1 cellular context compared by ENCODE assay signal in the genomic region with DNA sequence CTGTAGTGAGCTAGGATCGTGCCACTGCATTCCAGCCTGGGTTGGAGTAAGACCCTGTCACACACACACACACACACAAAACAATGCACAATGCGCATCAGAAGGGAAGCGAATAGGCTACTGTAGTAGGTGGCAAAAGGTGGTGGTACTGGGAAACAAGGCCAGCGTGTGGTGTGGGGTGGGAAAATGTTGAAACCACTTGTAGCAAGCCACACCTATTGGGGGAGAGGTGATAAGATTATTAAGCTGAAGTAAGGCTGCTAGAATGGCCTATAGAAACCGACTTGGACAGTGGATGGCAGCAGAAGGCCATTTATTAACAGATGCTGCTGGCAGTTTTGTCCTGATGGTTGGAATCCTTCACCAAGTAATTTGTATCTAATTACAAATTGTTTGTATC.
TF ChIP-seq lines count a peak whose summit lies in the region.

No MANE protein-coding gene starts in this region.

TF ChIP-seq in K562, 482 proteins besides CTCF, POLR2A, EP300 and RAD21 (continued from another document):
- TF ChIP-seq, protein P1, sequence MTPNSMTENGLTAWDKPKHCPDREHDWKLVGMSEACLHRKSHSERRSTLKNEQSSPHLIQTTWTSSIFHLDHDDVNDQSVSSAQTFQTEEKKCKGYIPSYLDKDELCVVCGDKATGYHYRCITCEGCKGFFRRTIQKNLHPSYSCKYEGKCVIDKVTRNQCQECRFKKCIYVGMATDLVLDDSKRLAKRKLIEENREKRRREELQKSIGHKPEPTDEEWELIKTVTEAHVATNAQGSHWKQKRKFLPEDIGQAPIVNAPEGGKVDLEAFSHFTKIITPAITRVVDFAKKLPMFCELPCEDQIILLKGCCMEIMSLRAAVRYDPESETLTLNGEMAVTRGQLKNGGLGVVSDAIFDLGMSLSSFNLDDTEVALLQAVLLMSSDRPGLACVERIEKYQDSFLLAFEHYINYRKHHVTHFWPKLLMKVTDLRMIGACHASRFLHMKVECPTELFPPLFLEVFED (CRISPR knock-in tag; conservative IDR thresholded peaks at IDR 0.05) = 0 out of 2 replicates have a peak, but pooled peaks have one; percentile 47
- TF ChIP-seq CEBPB (tag; IDR thresholded peaks at IDR 0.05) = peak; percentile 66
- TF ChIP-seq, protein P2, sequence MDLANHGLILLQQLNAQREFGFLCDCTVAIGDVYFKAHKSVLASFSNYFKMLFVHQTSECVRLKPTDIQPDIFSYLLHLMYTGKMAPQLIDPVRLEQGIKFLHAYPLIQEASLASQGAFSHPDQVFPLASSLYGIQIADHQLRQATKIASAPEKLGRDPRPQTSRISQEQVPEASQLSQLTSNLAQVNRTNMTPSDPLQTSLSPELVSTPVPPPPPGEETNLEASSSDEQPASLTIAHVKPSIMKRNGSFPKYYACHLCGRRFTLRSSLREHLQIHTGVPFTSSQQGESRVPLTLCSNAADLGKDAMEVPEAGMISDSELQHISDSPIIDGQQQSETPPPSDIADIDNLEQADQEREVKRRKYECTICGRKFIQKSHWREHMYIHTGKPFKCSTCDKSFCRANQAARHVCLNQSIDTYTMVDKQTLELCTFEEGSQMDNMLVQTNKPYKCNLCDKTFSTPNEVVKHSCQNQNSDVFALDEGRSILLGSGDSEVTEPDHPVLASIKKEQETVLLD (IDR thresholded peaks at IDR 0.05) = 0 out of 2 replicates have a peak, but pooled peaks have one; percentile 27
- peak; percentile 52 for TF ChIP-seq ATF7 (IDR thresholded peaks at IDR 0.05)
- no peak for TF ChIP-seq ADNP (tag; IDR thresholded peaks at IDR 0.05)
- TF ChIP-seq MAZ (CRISPR knock-in tag; conservative IDR thresholded peaks at IDR 0.05 in 1 of 2, IDR thresholded peaks at IDR 0.05 in 1 of 2) = peak in 1 of 2 experiments; percentile 25; a peak in 1 of 4 replicates
- peak; percentile 65; the same call in 1 of the 2 replicates for TF ChIP-seq SOX6 (IDR thresholded peaks at IDR 0.05)
- TF ChIP-seq DPF2 (IDR thresholded peaks at IDR 0.05) = peak; percentile 57; the same call in 1 of the 2 replicates
- TF ChIP-seq, protein P3, sequence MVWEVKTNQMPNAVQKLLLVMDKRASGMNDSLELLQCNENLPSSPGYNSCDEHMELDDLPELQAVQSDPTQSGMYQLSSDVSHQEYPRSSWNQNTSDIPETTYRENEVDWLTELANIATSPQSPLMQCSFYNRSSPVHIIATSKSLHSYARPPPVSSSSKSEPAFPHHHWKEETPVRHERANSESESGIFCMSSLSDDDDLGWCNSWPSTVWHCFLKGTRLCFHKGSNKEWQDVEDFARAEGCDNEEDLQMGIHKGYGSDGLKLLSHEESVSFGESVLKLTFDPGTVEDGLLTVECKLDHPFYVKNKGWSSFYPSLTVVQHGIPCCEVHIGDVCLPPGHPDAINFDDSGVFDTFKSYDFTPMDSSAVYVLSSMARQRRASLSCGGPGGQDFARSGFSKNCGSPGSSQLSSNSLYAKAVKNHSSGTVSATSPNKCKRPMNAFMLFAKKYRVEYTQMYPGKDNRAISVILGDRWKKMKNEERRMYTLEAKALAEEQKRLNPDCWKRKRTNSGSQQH (CRISPR knock-in tag; IDR thresholded peaks at IDR 0.05) = 0 out of 2 replicates have a peak, but pooled peaks have one; percentile 22
- TF ChIP-seq SP1 (CRISPR knock-in tag; IDR thresholded peaks at IDR 0.05) = 0 out of 2 replicates have a peak, but pooled peaks have one; percentile 13
- TF ChIP-seq, protein P4, sequence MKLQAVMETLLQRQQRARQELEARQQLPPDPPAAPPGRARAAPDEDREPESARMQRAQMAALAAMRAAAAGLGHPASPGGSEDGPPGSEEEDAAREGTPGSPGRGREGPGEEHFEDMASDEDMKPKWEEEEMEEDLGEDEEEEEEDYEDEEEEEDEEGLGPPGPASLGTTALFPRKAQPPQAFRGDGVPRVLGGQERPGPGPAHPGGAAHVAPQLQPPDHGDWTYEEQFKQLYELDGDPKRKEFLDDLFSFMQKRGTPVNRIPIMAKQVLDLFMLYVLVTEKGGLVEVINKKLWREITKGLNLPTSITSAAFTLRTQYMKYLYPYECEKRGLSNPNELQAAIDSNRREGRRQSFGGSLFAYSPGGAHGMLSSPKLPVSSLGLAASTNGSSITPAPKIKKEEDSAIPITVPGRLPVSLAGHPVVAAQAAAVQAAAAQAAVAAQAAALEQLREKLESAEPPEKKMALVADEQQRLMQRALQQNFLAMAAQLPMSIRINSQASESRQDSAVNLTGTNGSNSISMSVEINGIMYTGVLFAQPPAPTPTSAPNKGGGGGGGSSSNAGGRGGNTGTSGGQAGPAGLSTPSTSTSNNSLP (IDR thresholded peaks at IDR 0.05; ENCODE audit: borderline replicate concordance, low read depth, low read length) = peak; percentile 76
- TF ChIP-seq MEF2A (IDR thresholded peaks at IDR 0.05; ENCODE audit: control insufficient read depth, low read depth, low read length) = no peak
- TF ChIP-seq HDAC2 (IDR thresholded peaks at IDR 0.05) = peak; percentile 45; the same call in 1 of the 2 replicates
- TF ChIP-seq FOXK2 (conservative IDR thresholded peaks at IDR 0.05 in 1 of 2, IDR thresholded peaks at IDR 0.05 in 1 of 2; ENCODE audit: low read depth in 2 of 2) = 0 out of 4 replicates have a peak, but pooled peaks of 1 of the 2 experiments have one; percentile 42
- TF ChIP-seq NFE2 (IDR thresholded peaks at IDR 0.05; ENCODE audit: low read depth) = no peak
- peak; percentile 34; the same call in 1 of the 2 replicates for TF ChIP-seq ARID1B (IDR thresholded peaks at IDR 0.05)
- peak; percentile 54; the same call in 1 of the 2 replicates for TF ChIP-seq L3MBTL2 (IDR thresholded peaks at IDR 0.05)
- peak; percentile 75; the same call in 1 of the 2 replicates for TF ChIP-seq CTBP1 (IDR thresholded peaks at IDR 0.05; ENCODE audit: borderline replicate concordance)
- peak; percentile 34; the same call in 1 of the 2 replicates for TF ChIP-seq ZFX (CRISPR knock-in tag; IDR thresholded peaks at IDR 0.05)
- TF ChIP-seq NEUROD1 (IDR thresholded peaks at IDR 0.05; ENCODE audit: borderline replicate concordance, low read depth, low read length, partially characterized antibody) = no peak
- TF ChIP-seq, protein P5, sequence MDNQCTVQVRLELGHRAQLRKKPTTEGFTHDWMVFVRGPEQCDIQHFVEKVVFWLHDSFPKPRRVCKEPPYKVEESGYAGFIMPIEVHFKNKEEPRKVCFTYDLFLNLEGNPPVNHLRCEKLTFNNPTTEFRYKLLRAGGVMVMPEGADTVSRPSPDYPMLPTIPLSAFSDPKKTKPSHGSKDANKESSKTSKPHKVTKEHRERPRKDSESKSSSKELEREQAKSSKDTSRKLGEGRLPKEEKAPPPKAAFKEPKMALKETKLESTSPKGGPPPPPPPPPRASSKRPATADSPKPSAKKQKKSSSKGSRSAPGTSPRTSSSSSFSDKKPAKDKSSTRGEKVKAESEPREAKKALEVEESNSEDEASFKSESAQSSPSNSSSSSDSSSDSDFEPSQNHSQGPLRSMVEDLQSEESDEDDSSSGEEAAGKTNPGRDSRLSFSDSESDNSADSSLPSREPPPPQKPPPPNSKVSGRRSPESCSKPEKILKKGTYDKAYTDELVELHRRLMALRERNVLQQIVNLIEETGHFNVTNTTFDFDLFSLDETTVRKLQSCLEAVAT (IDR thresholded peaks at IDR 0.05) = peak in 1 of 2 experiments; percentile 37; a peak in 1 of 4 replicates
- TF ChIP-seq SRSF9 (IDR thresholded peaks at IDR 0.05; ENCODE audit: borderline replicate concordance, low read depth, low read length) = no peak
